Comparison of ENCODE assay signal across 8 cellular contexts in genomic region chr7:140640727-140641531, GRCh38. TPM values are rescaled to one million over a fixed set of nuclear protein-coding genes. Genes with fewer than 3 reads are reported as not detected.
DNase-seq lines count a peak whose midpoint lies in the region; ATAC-seq and TF ChIP-seq lines count a peak whose summit lies in the region.

Gene DENND2A, minus strand, starts transcription at chr7:140640813. Its CDS starts 38,416 bp downstream, at chr7:140602397.

- H3K36me3 ChIP-seq in neural cell (ENCODE audit: insufficient read depth, low read length), result no peaks in the 10 kb centered on the region

- peak; percentile 43 for DNase-seq in DMS 273 treated with DMSO at 0.1 percent for 48 hours (lab: John Stamatoyannopoulos, UW)
- peak; percentile 68 to 93 (median 90) for DNase-seq in NCI-H1417 (lab: John Stamatoyannopoulos, UW)
- peak; percentile 87 for DNase-seq in glomerular visceral epithelial cell (ENCODE audit: extremely low spot score)
- DNase-seq in activated gamma-delta T cell (lab: John Stamatoyannopoulos, UW), result no peak

- no peaks in the 10 kb centered on the region for H3K36me3 Mint-ChIP-seq in activated naive CD4-positive, alpha-beta T cell treated with anti-CD3 and anti-CD28 coated beads, Interleukin-2, amount 50 U/mL, for 24 hours

- no peaks in the 10 kb centered on the region for H3K9me3 ChIP-seq in neural cell (ENCODE audit: low read length)

- H3K4me3 ChIP-seq in neural cell (ENCODE audit: low read length), result peak within 1 kb of the TSS; percentile 95

- H3K9ac ChIP-seq in neural cell (ENCODE audit: low read length), result peak within 1 kb of the TSS; percentile 86

- peak; percentile 56 for TF ChIP-seq EP300 in neural cell (conservative IDR thresholded peaks at IDR 0.05; ENCODE audit: poor library complexity, severe bottlenecking)

- peak; percentile 22 for TF ChIP-seq RAD21 in neural cell (conservative IDR thresholded peaks at IDR 0.05)

- H2AFZ ChIP-seq in neural cell (ENCODE audit: low read depth, low read length), result peak within 1 kb of the TSS; percentile 91

- H3F3A ChIP-seq in neural cell (ENCODE audit: insufficient read depth, low read length, poor library complexity, severe bottlenecking), result no peaks in the 10 kb centered on the region

- no peaks in the 10 kb centered on the region for H3K9me3 Mint-ChIP-seq in activated naive CD4-positive, alpha-beta T cell treated with anti-CD3 and anti-CD28 coated beads, Interleukin-2, amount 50 U/mL, for 24 hours

- ATAC-seq in HG03159 (IDR thresholded peaks at IDR 0.05; ENCODE audit: unreplicated experiment) (no peak), HG02970 (IDR thresholded peaks at IDR 0.05; ENCODE audit: low FRiP score, unreplicated experiment) (no peak)

- H3K4me1 Mint-ChIP-seq in activated naive CD4-positive, alpha-beta T cell treated with anti-CD3 and anti-CD28 coated beads, Interleukin-2, amount 50 U/mL, for 24 hours, result peaks cover 17% of the 10 kb centered on the region

- H3K4me2 ChIP-seq in neural cell (ENCODE audit: low read length), result peak within 1 kb of the TSS; percentile 88

- H3K27ac ChIP-seq in neural cell (ENCODE audit: low read length), result peak within 1 kb of the TSS; percentile 74

- peaks cover 26% of the 10 kb centered on the region for H3K79me2 ChIP-seq in neural cell (replicated peaks; ENCODE audit: insufficient read depth, low read length)

- peaks cover 41% of the 10 kb centered on the region for H3K27me3 Mint-ChIP-seq in activated naive CD4-positive, alpha-beta T cell treated with anti-CD3 and anti-CD28 coated beads, Interleukin-2, amount 50 U/mL, for 24 hours

- H3K4me3 Mint-ChIP-seq in activated naive CD4-positive, alpha-beta T cell treated with anti-CD3 and anti-CD28 coated beads, Interleukin-2, amount 50 U/mL, for 24 hours, result peak within 1 kb of the TSS; percentile 88

- H3K27me3 ChIP-seq in neural cell (ENCODE audit: insufficient read depth, low read depth, low read length), result no peaks in the 10 kb centered on the region

- H3K27ac Mint-ChIP-seq in activated naive CD4-positive, alpha-beta T cell treated with anti-CD3 and anti-CD28 coated beads, Interleukin-2, amount 50 U/mL, for 24 hours, result peak within 1 kb of the TSS; percentile 3

- no peaks in the 10 kb centered on the region for H4K20me1 ChIP-seq in neural cell (ENCODE audit: insufficient read depth)

- TF ChIP-seq CTCF in neural cell (IDR thresholded peaks at IDR 0.05; ENCODE audit: poor library complexity, severe bottlenecking), result no peak

- H3K9me2 ChIP-seq in neural cell (ENCODE audit: insufficient read depth, low read length), result no peaks in the 10 kb centered on the region

TF ChIP-seq in neural cell, 6 proteins besides CTCF, POLR2A, EP300 and RAD21:
- TF ChIP-seq EZH2 (IDR thresholded peaks at IDR 0.05; ENCODE audit: borderline replicate concordance, insufficient read depth, low read length, poor library complexity, severe bottlenecking) (no peak), SMC3 (conservative IDR thresholded peaks at IDR 0.05; ENCODE audit: poor library complexity) (peak; percentile 29), REST (IDR thresholded peaks at IDR 0.05; ENCODE audit: borderline replicate concordance) (peak; percentile 11), POLR2AphosphoS5 (IDR thresholded peaks at IDR 0.05) (peak; percentile 83), TAF1 (IDR thresholded peaks at IDR 0.05; ENCODE audit: low read depth) (no peak), MXI1 (conservative IDR thresholded peaks at IDR 0.05; ENCODE audit: poor library complexity, severe bottlenecking) (peak; percentile 73)

RNA-seq across cellular contexts. Expression of gene DENND2A, which starts in this region (rescaled TPM):
- polyA plus RNA-seq in neural cell, result 21.7 and 24.5 TPM in 2 replicates
- 40.3 and 42.4 TPM in 2 replicates for polyA minus RNA-seq in neural cell
